Comparison of ENCODE assay signal across 2 cellular contexts in genomic region chr17:17650959-17651358, GRCh38.
TF ChIP-seq lines count a peak whose summit lies in the region.

No MANE protein-coding gene starts in this region.

TF ChIP-seq in HepG2, 621 proteins besides CTCF, POLR2A, EP300 and RAD21 (continued from another document):
- TF ChIP-seq HNRNPUL1 (IDR thresholded peaks at IDR 0.05; ENCODE audit: low read depth, low read length): no peak

TF ChIP-seq in WTC11, 78 proteins besides CTCF, POLR2A, EP300 and RAD21 (continued from another document):
- TF ChIP-seq ZNF232 (CRISPR knock-in tag; IDR thresholded peaks at IDR 0.05): no peak
- peak; percentile 93 for TF ChIP-seq ZNF317 (CRISPR knock-in tag; IDR thresholded peaks at IDR 0.05; ENCODE audit: borderline replicate concordance, low read depth)
- TF ChIP-seq FOXP4 (CRISPR knock-in tag; IDR thresholded peaks at IDR 0.05): no peak
- TF ChIP-seq ATF1 (CRISPR knock-in tag; IDR thresholded peaks at IDR 0.05): no peak
- no peak for TF ChIP-seq CBFB (CRISPR knock-in tag; IDR thresholded peaks at IDR 0.05; ENCODE audit: low read depth)
- TF ChIP-seq E2F1 (CRISPR knock-in tag; IDR thresholded peaks at IDR 0.05): no peak
